In the genomic region with DNA sequence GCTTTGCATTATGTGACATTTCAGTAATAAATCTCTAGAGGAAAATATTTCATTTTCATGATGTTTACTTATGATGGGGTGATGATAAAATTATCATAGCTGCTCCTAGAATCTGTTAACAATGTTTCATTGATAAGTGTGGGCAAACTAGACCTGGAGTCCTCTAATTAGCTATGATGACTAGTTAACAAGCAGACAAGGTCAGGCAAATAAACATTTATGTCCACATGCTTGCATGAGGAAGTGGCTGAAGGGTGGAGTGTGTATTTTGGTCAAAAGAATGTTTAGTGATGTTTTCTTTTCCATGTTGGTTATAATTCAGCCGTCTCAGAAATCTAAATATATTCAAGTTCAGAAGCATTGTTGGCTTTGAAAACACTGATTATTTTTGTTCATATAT, we compare ENCODE assay signal across 1 cellular context.
TF ChIP-seq lines count a peak whose summit lies in the region.

No MANE protein-coding gene starts in this region.

TF ChIP-seq in K562, 482 proteins besides CTCF, POLR2A, EP300 and RAD21:
- TF ChIP-seq, protein P1, sequence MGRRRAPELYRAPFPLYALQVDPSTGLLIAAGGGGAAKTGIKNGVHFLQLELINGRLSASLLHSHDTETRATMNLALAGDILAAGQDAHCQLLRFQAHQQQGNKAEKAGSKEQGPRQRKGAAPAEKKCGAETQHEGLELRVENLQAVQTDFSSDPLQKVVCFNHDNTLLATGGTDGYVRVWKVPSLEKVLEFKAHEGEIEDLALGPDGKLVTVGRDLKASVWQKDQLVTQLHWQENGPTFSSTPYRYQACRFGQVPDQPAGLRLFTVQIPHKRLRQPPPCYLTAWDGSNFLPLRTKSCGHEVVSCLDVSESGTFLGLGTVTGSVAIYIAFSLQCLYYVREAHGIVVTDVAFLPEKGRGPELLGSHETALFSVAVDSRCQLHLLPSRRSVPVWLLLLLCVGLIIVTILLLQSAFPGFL (CRISPR knock-in tag; IDR thresholded peaks at IDR 0.05), result no peak
- TF ChIP-seq, protein P2, sequence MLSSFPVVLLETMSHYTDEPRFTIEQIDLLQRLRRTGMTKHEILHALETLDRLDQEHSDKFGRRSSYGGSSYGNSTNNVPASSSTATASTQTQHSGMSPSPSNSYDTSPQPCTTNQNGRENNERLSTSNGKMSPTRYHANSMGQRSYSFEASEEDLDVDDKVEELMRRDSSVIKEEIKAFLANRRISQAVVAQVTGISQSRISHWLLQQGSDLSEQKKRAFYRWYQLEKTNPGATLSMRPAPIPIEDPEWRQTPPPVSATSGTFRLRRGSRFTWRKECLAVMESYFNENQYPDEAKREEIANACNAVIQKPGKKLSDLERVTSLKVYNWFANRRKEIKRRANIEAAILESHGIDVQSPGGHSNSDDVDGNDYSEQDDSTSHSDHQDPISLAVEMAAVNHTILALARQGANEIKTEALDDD (IDR thresholded peaks at IDR 0.05), result 0 out of 2 replicates have a peak, but pooled peaks have one; percentile 26
